7 cellular contexts compared by ENCODE assay signal in the genomic region with DNA sequence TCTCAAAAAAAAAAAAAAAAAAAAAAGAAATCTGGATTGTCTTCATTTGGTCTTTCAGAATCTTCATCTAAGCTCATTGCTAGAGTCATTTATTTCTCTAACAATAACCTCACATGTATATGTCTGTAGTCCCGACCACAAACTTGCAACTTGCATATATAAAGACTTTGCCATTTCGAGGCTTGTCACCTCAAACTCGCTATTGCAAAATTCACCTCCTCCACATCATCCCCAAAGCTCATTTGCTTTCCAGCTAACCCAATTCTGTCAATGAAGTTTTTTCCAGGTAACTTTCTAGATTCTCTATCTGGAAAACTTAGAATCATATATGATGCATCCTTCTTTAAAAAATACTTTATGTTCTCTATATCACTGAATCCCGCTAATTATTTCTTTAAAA.
"Had no signal": no experiment of that assay in that cellular context is flagged by ENCODE, and none has a peak within 500 bp of the region (broad histone marks: within the 10 kb centered on the region; RNA-seq: fewer than 3 reads in every experiment).

No MANE protein-coding gene starts in this region.

- FAIRE-seq: GM12878, GM12891, GM12892, GM18507, GM19239 had no signal

- ATAC-seq: GM12878 had no signal

- DNase-seq: GDM1, GF-D8 had no signal

- H3K4me3 ChIP-seq: GM12878 had no signal
